ENCODE assay signal across 7 cellular contexts in the genomic region with DNA sequence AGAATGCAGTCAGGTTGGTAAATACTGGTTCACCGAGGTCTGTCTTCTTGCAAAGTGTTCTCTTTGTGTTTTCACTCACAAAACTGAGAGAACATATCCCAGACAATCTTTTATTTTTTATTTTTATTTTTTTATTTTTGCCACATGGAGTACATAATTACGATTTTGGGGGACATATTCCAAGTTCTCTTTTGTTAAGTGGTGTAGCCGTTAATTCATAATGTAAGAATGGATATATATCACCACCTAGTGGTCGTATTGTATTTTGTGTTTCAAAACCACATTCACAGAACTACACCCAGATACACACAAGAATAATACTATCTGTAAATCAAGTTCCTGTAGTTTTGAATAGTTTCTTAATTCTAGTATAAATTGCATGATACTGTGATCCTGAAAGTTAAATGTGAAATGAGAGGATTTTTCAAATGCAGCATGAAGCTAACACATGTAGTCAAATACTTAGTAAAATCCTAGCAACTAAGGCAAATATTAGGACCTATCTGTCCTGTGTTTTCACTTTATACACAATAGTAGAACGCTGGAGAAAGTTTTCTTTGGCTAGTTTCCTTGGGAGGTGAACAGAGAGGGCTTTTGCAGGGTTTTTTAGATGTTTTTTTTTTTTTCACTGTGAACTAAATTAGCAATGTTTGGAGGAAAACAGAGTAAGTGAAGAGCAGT.
A peak's percentile ranks its signal among the peaks of the same experiment; 100 is the strongest.
DNase-seq lines count a peak whose midpoint lies in the region; ATAC-seq, FAIRE-seq and TF ChIP-seq lines count a peak whose summit lies in the region.

No MANE protein-coding gene starts in this region.

- peaks cover 7% of the 10 kb centered on the region for H3K36me3 Mint-ChIP-seq in HFFc6 (ENCODE audit: low read depth)
- H3K36me3 Mint-ChIP-seq in activated CD4-positive, alpha-beta T cell treated with anti-CD3 and anti-CD28 coated beads, Interleukin-2, amount 10 ng/mL, durations not matched to agents 7 days and 5 days (ENCODE audit: low read depth) = no peaks in the 10 kb centered on the region

- no peak for TF ChIP-seq RAD21 in HepG2 (CRISPR knock-in tag; IDR thresholded peaks at IDR 0.05)

- H3K4me3 ChIP-seq in GM12864 (ENCODE audit: low read depth, low read length) = no peak overlapping the region
- H3K4me3 ChIP-seq in breast epithelium = no peak overlapping the region
- H3K4me3 ChIP-seq in HepG2 (replicated peaks in 1 of 3; ENCODE audit: insufficient read depth in 1 of 3, low read depth in 2 of 3, low read length in 3 of 3) = peak overlapping the region in 1 of 3 experiments; percentile 7; a peak in 1 of 6 replicates

- no peak overlapping the region for H2AFZ ChIP-seq in HepG2 (ENCODE audit: low read length)

- H3K27me3 ChIP-seq in breast epithelium (no peaks in the 10 kb centered on the region), HepG2 (ENCODE audit: control insufficient read depth in 1 of 2, insufficient read depth in 2 of 2, low read length in 2 of 2) (peaks cover 0 to 4% of the 10 kb centered on the region in 2 experiments; a peak in 1 of 5 replicates)

- no peak for DNase-seq in GM12864 (ENCODE audit: low read depth)
- DNase-seq in HFFc6 = peak; percentile 41
- peak; percentile 35 for DNase-seq in NCI-H345 (lab: John Stamatoyannopoulos, UW)
- DNase-seq in breast epithelium (ENCODE audit: low spot score in 2 of 2) = no peak
- peak; percentile 50 for DNase-seq in HepG2 (ENCODE audit: low spot score)
- DNase-seq in GM19238 (ENCODE audit: insufficient read length, low spot score) = no peak
- DNase-seq in activated CD4-positive, alpha-beta T cell treated with anti-CD3 and anti-CD28 coated beads, Interleukin-2, amount 10 ng/mL, durations not matched to agents 7 days and 5 days = no peak

- peak overlapping the region; percentile 61 for H3K4me2 ChIP-seq in HepG2 (ENCODE audit: low read depth, low read length)

- BruUV-seq in HepG2 (replicated peaks; lab: Mats Ljungman, UMichigan) = no TSS peak

- H3K9me3 Mint-ChIP-seq in HFFc6 = 0 out of 2 replicates have a peak, but pooled peaks cover 7% of the 10 kb centered on the region
- H3K9me3 Mint-ChIP-seq in activated CD4-positive, alpha-beta T cell treated with anti-CD3 and anti-CD28 coated beads, Interleukin-2, amount 10 ng/mL, durations not matched to agents 7 days and 5 days = no peaks in the 10 kb centered on the region

- H3K4me3 Mint-ChIP-seq in HFFc6 = no peak overlapping the region
- no peak overlapping the region for H3K4me3 Mint-ChIP-seq in activated CD4-positive, alpha-beta T cell treated with anti-CD3 and anti-CD28 coated beads, Interleukin-2, amount 10 ng/mL, durations not matched to agents 7 days and 5 days

- TF ChIP-seq POLR2A in breast epithelium (IDR thresholded peaks at IDR 0.05) (no peak), HepG2 (IDR thresholded peaks at IDR 0.05; ENCODE audit: insufficient read depth in 1 of 2, low read depth in 2 of 2, low read length in 2 of 2) (no peak)

- no peaks in the 10 kb centered on the region for H3K9me3 ChIP-seq in breast epithelium
- no peaks in the 10 kb centered on the region for H3K9me3 ChIP-seq in HepG2 (ENCODE audit: low read length)

- POLR2A ChIA-PET in HepG2 (lab: Yijun Ruan, JAX) = interaction anchor here (0.9 to 3.9 kb wide), 5 partner anchors 13 to 1286 kb away, joined by 4 to 13 read pairs (median 5); a partner anchor contains a TSS
- POLR2A ChIA-PET in activated CD4-positive, alpha-beta T cell treated with anti-CD3 and anti-CD28 coated beads, Interleukin-2, amount 10 ng/mL, durations not matched to agents 7 days and 5 days (lab: Charles Lee) = no interaction called here

- 3% methylated on average over 5 of the region's 5 CpGs for WGBS in HepG2 (ENCODE audit: low lambda C conversion rate)

- peak; percentile 44 for FAIRE-seq in HepG2 (lab: Jason Lieb, UNC)

- H3K27ac ChIP-seq in breast epithelium (no peak overlapping the region), HepG2 (ENCODE audit: extremely low read length, insufficient read depth, low read length) (no peak overlapping the region)

- intact Hi-C loops in breast epithelium (cut with DNase I; ENCODE audit: low total_unique reads) (no loop called here), HepG2 (cut with micrococcal nuclease; ENCODE audit: unreplicated experiment) (loop anchor here (1.0 to 10.0 kb wide), 6 partner anchors 487 to 1389 kb away; a partner anchor contains a TSS)

- no peaks in the 10 kb centered on the region for H3K27me3 Mint-ChIP-seq in HFFc6 (ENCODE audit: insufficient read depth)
- peaks cover 23% of the 10 kb centered on the region for H3K27me3 Mint-ChIP-seq in activated CD4-positive, alpha-beta T cell treated with anti-CD3 and anti-CD28 coated beads, Interleukin-2, amount 10 ng/mL, durations not matched to agents 7 days and 5 days

- H4K20me1 ChIP-seq in HepG2 (ENCODE audit: insufficient read depth, low read length) = no peaks in the 10 kb centered on the region

- in situ Hi-C loops in HepG2 (cut with HindIII; ENCODE audit: extremely low pct_ligation_motif_present, low pct_unique_long_range_greater_than_20kb) = loop anchor here (5.0 to 25.0 kb wide), 3 partner anchors 477 to 1212 kb away; a partner anchor contains a TSS

- H3K79me2 ChIP-seq in HepG2 (ENCODE audit: insufficient read depth, low read length) = no peaks in the 10 kb centered on the region

- no peak overlapping the region for H3K27ac Mint-ChIP-seq in HFFc6
- no peak overlapping the region for H3K27ac Mint-ChIP-seq in activated CD4-positive, alpha-beta T cell treated with anti-CD3 and anti-CD28 coated beads, Interleukin-2, amount 10 ng/mL, durations not matched to agents 7 days and 5 days

- no peak overlapping the region for H3K9ac ChIP-seq in HepG2 (ENCODE audit: insufficient read depth, low read depth, low read length)

- TF ChIP-seq EP300 in HepG2 (IDR thresholded peaks at IDR 0.05; ENCODE audit: low read depth in 2 of 2, low read length in 2 of 2) (no peak), HepG2 (CRISPR knock-in tag; IDR thresholded peaks at IDR 0.05; ENCODE audit: borderline replicate concordance) (no peak)

- H3K4me1 Mint-ChIP-seq in HFFc6 (ENCODE audit: low read depth) = peaks cover 33% of the 10 kb centered on the region
- no peaks in the 10 kb centered on the region for H3K4me1 Mint-ChIP-seq in activated CD4-positive, alpha-beta T cell treated with anti-CD3 and anti-CD28 coated beads, Interleukin-2, amount 10 ng/mL, durations not matched to agents 7 days and 5 days

- H3K4me1 ChIP-seq in breast epithelium (peaks cover 0 to 8% of the 10 kb centered on the region in 2 donors), HepG2 (ENCODE audit: insufficient read depth, low read length) (peaks cover 22% of the 10 kb centered on the region)

- TF ChIP-seq CTCF in GM12864 (IDR thresholded peaks at IDR 0.05; ENCODE audit: low read depth, low read length, missing control alignments) (peak; percentile 23), HFFc6 (IDR thresholded peaks at IDR 0.05) (peak; percentile 91), breast epithelium (IDR thresholded peaks at IDR 0.05) (peak; percentile 20 to 74 (median 61)), HepG2 (CRISPR knock-in tag; IDR thresholded peaks at IDR 0.05) (peak; percentile 65)

- CTCF ChIA-PET in HepG2 (lab: Yijun Ruan, JAX; ENCODE audit: low intra/inter-chr PET ratio, low total read pairs) = interaction anchor here (1.0 to 1.1 kb wide), 3 partner anchors 13 to 1389 kb away, joined by 3 read pairs; no protein-coding TSS in a partner anchor
- CTCF ChIA-PET in activated CD4-positive, alpha-beta T cell treated with anti-CD3 and anti-CD28 coated beads, Interleukin-2, amount 10 ng/mL, durations not matched to agents 7 days and 5 days (lab: Charles Lee) = no interaction called here

- no peaks in the 10 kb centered on the region for H3K36me3 ChIP-seq in breast epithelium
- H3K36me3 ChIP-seq in HepG2 (replicated peaks in 1 of 2; ENCODE audit: control insufficient read depth in 1 of 2, insufficient read depth in 2 of 2, low read length in 2 of 2) = no peaks in the 10 kb centered on the region

- peak; percentile 69 for ATAC-seq in HepG2

TF ChIP-seq in HepG2, 621 proteins besides CTCF, POLR2A, EP300 and RAD21:
- no peak for TF ChIP-seq ZFP82 (CRISPR knock-in tag; IDR thresholded peaks at IDR 0.05; ENCODE audit: borderline replicate concordance)
- TF ChIP-seq TEAD3 (CRISPR knock-in tag; optimal IDR thresholded peaks at IDR 0.05; ENCODE audit: borderline replicate concordance) = peak; percentile 2
- 0 out of 2 replicates have a peak, but pooled peaks have one; percentile 19 for TF ChIP-seq SSRP1 (CRISPR knock-in tag; IDR thresholded peaks at IDR 0.05)
- TF ChIP-seq STAG1 (CRISPR knock-in tag; IDR thresholded peaks at IDR 0.05) = peak; percentile 82
- TF ChIP-seq, protein P1, sequence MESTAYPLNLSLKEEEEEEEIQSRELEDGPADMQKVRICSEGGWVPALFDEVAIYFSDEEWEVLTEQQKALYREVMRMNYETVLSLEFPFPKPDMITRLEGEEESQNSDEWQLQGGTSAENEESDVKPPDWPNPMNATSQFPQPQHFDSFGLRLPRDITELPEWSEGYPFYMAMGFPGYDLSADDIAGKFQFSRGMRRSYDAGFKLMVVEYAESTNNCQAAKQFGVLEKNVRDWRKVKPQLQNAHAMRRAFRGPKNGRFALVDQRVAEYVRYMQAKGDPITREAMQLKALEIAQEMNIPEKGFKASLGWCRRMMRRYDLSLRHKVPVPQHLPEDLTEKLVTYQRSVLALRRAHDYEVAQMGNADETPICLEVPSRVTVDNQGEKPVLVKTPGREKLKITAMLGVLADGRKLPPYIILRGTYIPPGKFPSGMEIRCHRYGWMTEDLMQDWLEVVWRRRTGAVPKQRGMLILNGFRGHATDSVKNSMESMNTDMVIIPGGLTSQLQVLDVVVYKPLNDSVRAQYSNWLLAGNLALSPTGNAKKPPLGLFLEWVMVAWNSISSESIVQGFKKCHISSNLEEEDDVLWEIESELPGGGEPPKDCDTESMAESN (CRISPR knock-in tag; conservative IDR thresholded peaks at IDR 0.05) = 0 out of 2 replicates have a peak, but pooled peaks have one; percentile 6
- TF ChIP-seq SMC3 (IDR thresholded peaks at IDR 0.05; ENCODE audit: low read length) = peak; percentile 54
- peak; percentile 50; the same call in 1 of the 2 replicates for TF ChIP-seq RORA (CRISPR knock-in tag; IDR thresholded peaks at IDR 0.05)
- TF ChIP-seq KAT8 (CRISPR knock-in tag; IDR thresholded peaks at IDR 0.05) = 0 out of 2 replicates have a peak, but pooled peaks have one; percentile 1
- no peak for TF ChIP-seq ELF3 (CRISPR knock-in tag; IDR thresholded peaks at IDR 0.05)
TF ChIP-seq in HepG2: peak in this region for 7.

Comparison
In these comparisons a context has a peak if more than half of its experiments do, and no peak if none do; other contexts are left out.
1. DNase-seq: peak in HFFc6 (single experiment), NCI-H345 (single experiment) and HepG2 (single experiment); none in GM12864 (single experiment), breast epithelium (0 of 2), GM19238 (single experiment) and activated CD4-positive, alpha-beta T cell treated with anti-CD3 and anti-CD28 coated beads, Interleukin-2, amount 10 ng/mL, durations not matched to agents 7 days and 5 days (single experiment).
2. CTCF ChIP-seq: peak in every context shown above with its lines; median percentile 91 in HFFc6; 65 in HepG2; 61 in breast epithelium; 23 in GM12864.